In the genomic region with DNA sequence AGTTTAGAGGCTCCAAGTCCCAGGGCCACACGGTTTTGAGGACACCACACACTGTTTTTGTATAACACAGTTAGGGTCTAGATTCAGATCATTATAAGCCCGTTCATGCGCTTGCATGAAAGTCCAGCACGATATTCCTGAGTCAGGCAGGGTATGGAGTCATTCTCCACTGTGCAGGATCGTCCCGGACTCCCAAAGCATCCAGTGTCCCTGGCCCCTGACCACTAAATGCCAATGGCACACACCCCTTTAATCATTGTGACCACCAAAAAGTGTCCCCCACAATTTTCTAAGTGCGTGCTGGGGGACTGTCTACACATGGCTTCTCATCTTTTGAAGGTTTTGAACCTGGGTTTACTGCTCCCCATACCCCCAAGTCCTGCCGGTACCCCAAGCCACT, we compare ENCODE assay signal across 1 cellular context.
TF ChIP-seq lines count a peak whose summit lies in the region.

No MANE protein-coding gene starts in this region.

TF ChIP-seq in H1, 55 proteins besides CTCF, POLR2A, EP300 and RAD21:
- TF ChIP-seq TAF7 (optimal IDR thresholded peaks at IDR 0.05; ENCODE audit: borderline replicate concordance, low read depth, low read length) (no peak), GTF2F1 (IDR thresholded peaks at IDR 0.05; ENCODE audit: borderline replicate concordance, low read depth, low read length) (no peak), SP2 (IDR thresholded peaks at IDR 0.05; ENCODE audit: low read length) (no peak), TEAD4 (IDR thresholded peaks at IDR 0.05; ENCODE audit: low read depth, low read length) (no peak), RXRA (IDR thresholded peaks at IDR 0.05; ENCODE audit: insufficient read depth, low read depth, low read length) (no peak)
TF ChIP-seq in H1: peak in this region for 0.
